ENCODE assay signal across 2 cellular contexts in genomic region chr10:68073631-68074403, GRCh38.
TF ChIP-seq lines count a peak whose summit lies in the region.

No MANE protein-coding gene starts in this region.

TF ChIP-seq in K562, 482 proteins besides CTCF, POLR2A, EP300 and RAD21:
- TF ChIP-seq ETV1 (tag; conservative IDR thresholded peaks at IDR 0.05; ENCODE audit: low read depth) (0 out of 2 replicates have a peak, but pooled peaks have one; percentile 2), LCOR (CRISPR knock-in tag; IDR thresholded peaks at IDR 0.05) (0 out of 2 replicates have a peak, but pooled peaks have one; percentile 13), GABPB1 (CRISPR knock-in tag; IDR thresholded peaks at IDR 0.05) (no peak), NBN (IDR thresholded peaks at IDR 0.05; ENCODE audit: low read depth) (0 out of 2 replicates have a peak, but pooled peaks have one; percentile 12), KDM1A (IDR thresholded peaks at IDR 0.05) (peak; percentile 63 to 69; a peak in 3 of 4 replicates), SIN3A (IDR thresholded peaks at IDR 0.05; ENCODE audit: borderline replicate concordance in 2 of 2, control insufficient read depth in 1 of 2, low read depth in 2 of 2, low read length in 2 of 2) (no peak)
- TF ChIP-seq, protein P1, sequence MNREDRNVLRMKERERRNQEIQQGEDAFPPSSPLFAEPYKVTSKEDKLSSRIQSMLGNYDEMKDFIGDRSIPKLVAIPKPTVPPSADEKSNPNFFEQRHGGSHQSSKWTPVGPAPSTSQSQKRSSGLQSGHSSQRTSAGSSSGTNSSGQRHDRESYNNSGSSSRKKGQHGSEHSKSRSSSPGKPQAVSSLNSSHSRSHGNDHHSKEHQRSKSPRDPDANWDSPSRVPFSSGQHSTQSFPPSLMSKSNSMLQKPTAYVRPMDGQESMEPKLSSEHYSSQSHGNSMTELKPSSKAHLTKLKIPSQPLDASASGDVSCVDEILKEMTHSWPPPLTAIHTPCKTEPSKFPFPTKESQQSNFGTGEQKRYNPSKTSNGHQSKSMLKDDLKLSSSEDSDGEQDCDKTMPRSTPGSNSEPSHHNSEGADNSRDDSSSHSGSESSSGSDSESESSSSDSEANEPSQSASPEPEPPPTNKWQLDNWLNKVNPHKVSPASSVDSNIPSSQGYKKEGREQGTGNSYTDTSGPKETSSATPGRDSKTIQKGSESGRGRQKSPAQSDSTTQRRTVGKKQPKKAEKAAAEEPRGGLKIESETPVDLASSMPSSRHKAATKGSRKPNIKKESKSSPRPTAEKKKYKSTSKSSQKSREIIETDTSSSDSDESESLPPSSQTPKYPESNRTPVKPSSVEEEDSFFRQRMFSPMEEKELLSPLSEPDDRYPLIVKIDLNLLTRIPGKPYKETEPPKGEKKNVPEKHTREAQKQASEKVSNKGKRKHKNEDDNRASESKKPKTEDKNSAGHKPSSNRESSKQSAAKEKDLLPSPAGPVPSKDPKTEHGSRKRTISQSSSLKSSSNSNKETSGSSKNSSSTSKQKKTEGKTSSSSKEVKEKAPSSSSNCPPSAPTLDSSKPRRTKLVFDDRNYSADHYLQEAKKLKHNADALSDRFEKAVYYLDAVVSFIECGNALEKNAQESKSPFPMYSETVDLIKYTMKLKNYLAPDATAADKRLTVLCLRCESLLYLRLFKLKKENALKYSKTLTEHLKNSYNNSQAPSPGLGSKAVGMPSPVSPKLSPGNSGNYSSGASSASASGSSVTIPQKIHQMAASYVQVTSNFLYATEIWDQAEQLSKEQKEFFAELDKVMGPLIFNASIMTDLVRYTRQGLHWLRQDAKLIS (CRISPR knock-in tag; IDR thresholded peaks at IDR 0.05), result peak; percentile 8; the same call in 1 of the 2 replicates

TF ChIP-seq in liver, 16 proteins besides CTCF, POLR2A, EP300 and RAD21:
- TF ChIP-seq JUND (IDR thresholded peaks at IDR 0.05) (peak in 1 of 2 donors; percentile 5), HNF4A (conservative IDR thresholded peaks at IDR 0.05) (peak in 1 of 2 donors; percentile 11), EGR1 (IDR thresholded peaks at IDR 0.05; ENCODE audit: low read depth in 2 of 2) (no peak), ZBTB33 (IDR thresholded peaks at IDR 0.05) (no peak), YY1 (IDR thresholded peaks at IDR 0.05) (peak; percentile 33)
